Comparison of ENCODE assay signal across 12 cellular contexts in genomic region chr11:116461789-116462188, GRCh38.
DNase-seq lines count a peak whose midpoint lies in the region; ATAC-seq lines count a peak whose summit lies in the region.
"Had no signal": no experiment of that assay in that cellular context is flagged by ENCODE, and none has a peak within 500 bp of the region (broad histone marks: within the 10 kb centered on the region; RNA-seq: fewer than 3 reads in every experiment).

No MANE protein-coding gene starts in this region.

- no peak for ATAC-seq in right cardiac atrium
- ATAC-seq: esophagus mucosa had no signal

- CTCF ChIA-PET in activated naive CD4-positive, alpha-beta T cell treated with anti-CD3 and anti-CD28 coated beads for 36 hours (lab: Charles Lee), result no interaction called here

- H3K9me3 ChIP-seq in right cardiac atrium (ENCODE audit: control insufficient read depth, low read length), result no peaks in the 10 kb centered on the region

- no peaks in the 10 kb centered on the region for H3K4me1 Mint-ChIP-seq in activated naive CD4-positive, alpha-beta T cell treated with anti-CD3 and anti-CD28 coated beads for 36 hours (ENCODE audit: low read depth)

- intact Hi-C loops in activated naive CD4-positive, alpha-beta T cell treated with anti-CD3 and anti-CD28 coated beads for 36 hours (cut with micrococcal nuclease), result no loop called here
- intact Hi-C loops in right cardiac atrium (cut with DNase I), result no loop called here

- no peak overlapping the region for H3K27ac Mint-ChIP-seq in activated naive CD4-positive, alpha-beta T cell treated with anti-CD3 and anti-CD28 coated beads for 36 hours
- H3K27ac Mint-ChIP-seq: CD4-positive, alpha-beta T cell had no signal

- H3K9me3 Mint-ChIP-seq in activated naive CD4-positive, alpha-beta T cell treated with anti-CD3 and anti-CD28 coated beads for 36 hours, result no peaks in the 10 kb centered on the region
- H3K9me3 Mint-ChIP-seq: CD4-positive, alpha-beta T cell had no signal

- no peak overlapping the region for H3K27ac ChIP-seq in right cardiac atrium (ENCODE audit: low read length)

- DNase-seq in NCI-H524 (lab: John Stamatoyannopoulos, UW) (peak; percentile 60 to 88), NCI-H524 treated with DMSO at 0.1 percent for 48 hours (lab: John Stamatoyannopoulos, UW) (no peak), NCI-H345 (lab: John Stamatoyannopoulos, UW) (peak; percentile 73), dermis blood vessel endothelial cell (peak; percentile 7), retina (peak; percentile 68), activated T-cell treated with anti-CD3 and anti-CD28 coated beads for 4 hours (no peak), right cardiac atrium (no peak)
- no peak for DNase-seq in activated naive CD4-positive, alpha-beta T cell treated with anti-CD3 and anti-CD28 coated beads for 36 hours
- DNase-seq: CD4-positive, alpha-beta T cell; OCI-M1; T-helper 2 cell had no signal

- peaks cover 22% of the 10 kb centered on the region for H3K27me3 Mint-ChIP-seq in activated naive CD4-positive, alpha-beta T cell treated with anti-CD3 and anti-CD28 coated beads for 36 hours (ENCODE audit: low read depth)

- no peaks in the 10 kb centered on the region for H3K4me1 ChIP-seq in right cardiac atrium (ENCODE audit: control insufficient read depth, insufficient read depth, low read length)

- 35% methylated on average over 2 of the region's 2 CpGs for WGBS in right cardiac atrium

- no peak overlapping the region for H3K4me3 Mint-ChIP-seq in activated naive CD4-positive, alpha-beta T cell treated with anti-CD3 and anti-CD28 coated beads for 36 hours
- H3K4me3 Mint-ChIP-seq: CD4-positive, alpha-beta T cell had no signal

- H3K4me3 ChIP-seq in right cardiac atrium (ENCODE audit: low read length), result no peak overlapping the region

- no peaks in the 10 kb centered on the region for H3K36me3 Mint-ChIP-seq in activated naive CD4-positive, alpha-beta T cell treated with anti-CD3 and anti-CD28 coated beads for 36 hours (ENCODE audit: low read depth)

- H3K27me3 ChIP-seq in right cardiac atrium (ENCODE audit: control insufficient read depth, insufficient read depth), result peaks cover 6% of the 10 kb centered on the region

Comparison
In these comparisons a context has a peak if more than half of its experiments do, and no peak if none do; other contexts are left out.
1. DNase-seq: peak in NCI-H524 (2 of 2), NCI-H345 (single experiment), dermis blood vessel endothelial cell (single experiment) and retina (single experiment); none in NCI-H524 treated with DMSO at 0.1 percent for 48 hours (single experiment), activated T-cell treated with anti-CD3 and anti-CD28 coated beads for 4 hours (single experiment), activated naive CD4-positive, alpha-beta T cell treated with anti-CD3 and anti-CD28 coated beads for 36 hours (single experiment) and right cardiac atrium (0 of 3).